ENCODE assay signal across 9 cellular contexts in the genomic region with DNA sequence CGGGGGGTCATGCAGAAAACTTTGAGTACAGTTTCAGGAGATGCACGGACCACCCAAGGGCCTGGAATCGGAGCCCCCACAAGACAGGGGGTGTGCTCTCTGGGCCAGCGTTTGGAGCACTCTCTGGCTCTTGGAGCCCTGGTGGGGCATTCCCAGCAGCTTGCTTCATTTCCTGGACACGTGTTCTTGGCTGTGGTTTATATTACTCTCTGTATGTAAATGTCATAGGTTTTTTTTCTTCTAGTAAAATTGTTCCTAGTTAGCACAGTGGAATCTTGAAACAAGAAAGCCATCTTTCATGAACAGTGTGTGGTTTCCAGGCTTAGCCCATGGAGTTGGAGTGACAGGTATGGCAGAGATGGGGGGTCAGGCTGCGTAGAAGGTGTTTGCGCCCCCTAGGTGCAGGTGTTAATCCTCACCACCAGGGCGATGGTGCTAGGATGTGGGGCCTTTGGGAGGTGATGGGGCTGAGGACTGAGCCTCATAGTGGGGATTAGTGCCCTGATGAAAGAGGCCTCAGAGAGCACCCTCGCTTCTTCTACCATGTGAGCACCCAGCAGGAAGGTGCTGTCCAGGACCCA.
DNase-seq lines count a peak whose midpoint lies in the region; ATAC-seq and TF ChIP-seq lines count a peak whose summit lies in the region.
"Had no signal": no experiment of that assay in that cellular context is flagged by ENCODE, and none has a peak within 500 bp of the region (broad histone marks: within the 10 kb centered on the region; RNA-seq: fewer than 3 reads in every experiment).

No MANE protein-coding gene starts in this region.

- DNase-seq in AG04449 (ENCODE audit: low read depth, low spot score) (peak; percentile 14), GM10266 (ENCODE audit: extremely low spot score) (peak; percentile 67), RPMI8226 (peak; percentile 23), foreskin fibroblast (peak; percentile 54 to 82), LoVo (ENCODE audit: low spot score) (no peak), hippocampal formation (lab: John Stamatoyannopoulos, UW) (no peak), NCI-H2029 treated with DMSO at 0.1 percent for 48 hours (lab: John Stamatoyannopoulos, UW) (no peak)
- DNase-seq: NCI-H1048 had no signal

- POLR2A ChIA-PET in AG04449 (lab: Yijun Ruan, JAX) = no interaction called here

- TF ChIP-seq CTCF in AG04449 (IDR thresholded peaks at IDR 0.05; ENCODE audit: insufficient read depth, low read length, missing control alignments) = peak; percentile 43
- TF ChIP-seq CTCF in GM10266 (IDR thresholded peaks at IDR 0.05; ENCODE audit: control insufficient read depth, insufficient read depth, low read depth, missing control alignments) = peak; percentile 20
- TF ChIP-seq CTCF in foreskin fibroblast (IDR thresholded peaks at IDR 0.05; ENCODE audit: low read depth, low read length) = peak; percentile 43

- no peak for ATAC-seq in HG03460 (IDR thresholded peaks at IDR 0.05; ENCODE audit: unreplicated experiment)

- H3K4me3 ChIP-seq in AG04449 (ENCODE audit: low read depth, low read length) = no peak overlapping the region
- H3K4me3 ChIP-seq in foreskin fibroblast (ENCODE audit: low read depth in 1 of 2, low read length in 2 of 2) = no peak overlapping the region

- CTCF ChIA-PET in AG04449 (lab: Yijun Ruan, JAX) = interaction anchor here (0.7 to 1.8 kb wide), 5 partner anchors 9 to 359 kb away, joined by 3 to 5 read pairs (median 4); no protein-coding TSS in a partner anchor

Comparison
In these comparisons a context has a peak if more than half of its experiments do, and no peak if none do; other contexts are left out.
1. DNase-seq: peak in AG04449 (single experiment), GM10266 (single experiment), RPMI8226 (single experiment) and foreskin fibroblast (2 of 2); none in LoVo (single experiment), hippocampal formation (0 of 2) and NCI-H2029 treated with DMSO at 0.1 percent for 48 hours (single experiment).
2. Peak in every context shown above with its lines, with median percentiles within 50 percentile points of each other: CTCF ChIP-seq.